8 cellular contexts compared by ENCODE assay signal in the genomic region with DNA sequence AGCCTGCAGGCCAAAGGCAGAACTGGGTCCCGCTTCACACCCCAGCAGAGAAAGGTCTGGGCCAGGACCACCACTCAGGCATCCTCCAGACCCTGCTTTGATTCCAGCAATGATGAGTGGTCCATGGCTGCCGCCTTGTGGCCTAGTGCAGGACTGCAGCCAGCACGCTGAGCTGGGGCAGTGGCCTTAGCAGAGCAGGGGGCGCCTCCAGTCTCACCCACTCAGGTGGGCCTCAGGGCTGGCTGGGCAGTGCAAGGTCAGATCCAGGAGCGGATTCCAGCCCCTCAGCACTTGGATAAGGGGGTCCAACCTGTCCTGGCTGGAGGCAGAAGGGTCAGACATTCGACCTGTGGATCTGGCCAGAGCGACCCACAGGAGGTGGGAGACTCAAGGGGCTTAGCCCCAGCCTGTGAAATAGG. TPM values are rescaled to one million over a fixed set of nuclear protein-coding genes. Genes with fewer than 3 reads are reported as not detected.
DNase-seq lines count a peak whose midpoint lies in the region; ATAC-seq and TF ChIP-seq lines count a peak whose summit lies in the region.

No MANE protein-coding gene starts in this region.

- peak; percentile 76 for TF ChIP-seq CTCF in RWPE2 (IDR thresholded peaks at IDR 0.05; ENCODE audit: poor library complexity, severe bottlenecking)
- peak; percentile 79 to 89 (median 88) for TF ChIP-seq CTCF in vagina (IDR thresholded peaks at IDR 0.05)

- ATAC-seq in HG02678 (IDR thresholded peaks at IDR 0.05; ENCODE audit: unreplicated experiment) (peak; percentile 44), RWPE2 (ENCODE audit: low read depth) (peak; percentile 39)

- H3K9me3 ChIP-seq in RWPE2 (ENCODE audit: severe bottlenecking) (no peaks in the 10 kb centered on the region), vagina (no peaks in the 10 kb centered on the region)

- no peak overlapping the region for H3K27ac ChIP-seq in RWPE2 (ENCODE audit: poor library complexity, severe bottlenecking)
- H3K27ac ChIP-seq in vagina = peak overlapping the region; percentile 73

- no peak for TF ChIP-seq POLR2A in vagina (IDR thresholded peaks at IDR 0.05)

- peaks cover 10% of the 10 kb centered on the region for H3K27me3 ChIP-seq in RWPE2 (ENCODE audit: insufficient read depth, poor library complexity, severe bottlenecking)
- H3K27me3 ChIP-seq in vagina = no peaks in the 10 kb centered on the region

- H3K4me3 ChIP-seq in RWPE2 (ENCODE audit: severe bottlenecking) (no peak overlapping the region), vagina (no peak overlapping the region)

- no peaks in the 10 kb centered on the region for H3K4me1 ChIP-seq in RWPE2 (ENCODE audit: insufficient read depth, poor library complexity, severe bottlenecking)
- H3K4me1 ChIP-seq in vagina = peaks cover 51% of the 10 kb centered on the region

- H3K36me3 ChIP-seq in RWPE2 (ENCODE audit: low read depth) = peaks cover 19% of the 10 kb centered on the region
- peaks cover 0 to 26% of the 10 kb centered on the region in 2 donors for H3K36me3 ChIP-seq in vagina

- DNase-seq in CMK (ENCODE audit: low read depth) (peak; percentile 30), RWPE2 (ENCODE audit: low spot score) (no peak), globus pallidus (ENCODE audit: low spot score) (peak; percentile 19), posterior vena cava (ENCODE audit: low spot score) (peak; percentile 91), vagina (ENCODE audit: extremely low spot score in 2 of 2) (no peak), NCI-H187 treated with DMSO at 0.1 percent for 48 hours (lab: John Stamatoyannopoulos, UW) (no peak)
- peak; percentile 88 for DNase-seq in activated effector memory CD4-positive, alpha-beta T cell treated with anti-CD3 and anti-CD28 coated beads, Interleukin-2, amount 50 U/mL, for 16 hours

- intact Hi-C loops in posterior vena cava (cut with DNase I) = loop anchor here in 1 of 2 donors (2.0 kb wide), 1 partner anchor 99 kb away; no protein-coding TSS in a partner anchor
- intact Hi-C loops in vagina (cut with DNase I) = loop anchor here (10.0 kb wide), 1 partner anchor 209 kb away; no protein-coding TSS in a partner anchor

RNA-seq across cellular contexts. Expression of a gene that starts 9.6 kb away (rescaled TPM):
- total RNA-seq in posterior vena cava (10 to 100 TPM; 33.0 to 38.8 TPM), vagina (57.0 TPM)

Comparison
In these comparisons a context has a peak if more than half of its experiments do, and no peak if none do; other contexts are left out.
1. DNase-seq: peak in CMK (single experiment), activated effector memory CD4-positive, alpha-beta T cell treated with anti-CD3 and anti-CD28 coated beads, Interleukin-2, amount 50 U/mL, for 16 hours (single experiment), globus pallidus (single experiment) and posterior vena cava (single experiment); none in RWPE2 (single experiment), vagina (0 of 2) and NCI-H187 treated with DMSO at 0.1 percent for 48 hours (single experiment).